8 cellular contexts compared by ENCODE assay signal in genomic region chr7:7639847-7640220, GRCh38. TPM values are rescaled to one million over a fixed set of nuclear protein-coding genes. Genes with fewer than 3 reads are reported as not detected.
DNase-seq lines count a peak whose midpoint lies in the region; ATAC-seq and TF ChIP-seq lines count a peak whose summit lies in the region.

No MANE protein-coding gene starts in this region.

- no peak for TF ChIP-seq POLR2A in HCT116 (IDR thresholded peaks at IDR 0.05; ENCODE audit: borderline replicate concordance, extremely low read depth, insufficient read depth, insufficient read length)

- no TSS peak for BruUV-seq in HCT116 (replicated peaks; lab: Mats Ljungman, UMichigan)

- no peak overlapping the region for H2AFZ ChIP-seq in HCT116 (ENCODE audit: low read depth, low read length, poor library complexity, severe bottlenecking)

- CTCF ChIA-PET in HCT116 (lab: Charles Lee) = interaction anchor here (1.2 to 2.5 kb wide), 2 partner anchors 216 to 656 kb away, joined by 3 to 8 read pairs; no protein-coding TSS in a partner anchor

- peaks cover 41% of the 10 kb centered on the region for H3K4me1 Mint-ChIP-seq in stimulated activated effector memory CD8-positive, alpha-beta T cell treated with anti-CD3 and anti-CD28 coated beads, Interleukin-12 subunit alpha, Interleukin-12 subunit beta, amount 100 ng/mL, for 72 hours

- TF ChIP-seq CTCF in HCT116 (IDR thresholded peaks at IDR 0.05 in 2 of 3, conservative IDR thresholded peaks at IDR 0.05 in 1 of 3; ENCODE audit: borderline replicate concordance in 1 of 3, insufficient read depth in 1 of 3, low read depth in 2 of 3, low read length in 2 of 3) = no peak
- TF ChIP-seq CTCF in cardiac fibroblast (IDR thresholded peaks at IDR 0.05; ENCODE audit: low read depth, low read length) = no peak
- TF ChIP-seq CTCF in liver (IDR thresholded peaks at IDR 0.05; ENCODE audit: low read depth, low read length, missing input control) = no peak

- H3K27ac ChIP-seq in HCT116 (ENCODE audit: low read depth, low read length) (peak overlapping the region; percentile 44), liver (ENCODE audit: low read depth in 1 of 2, low read length in 2 of 2) (peak overlapping the region; percentile 58 to 73)

- ATAC-seq in HCT116 (no peak), SK-N-SH treated with all-trans-retinoic acid at 6 μM for 48 hours (peak; percentile 7), GM18498 (IDR thresholded peaks at IDR 0.05; ENCODE audit: unreplicated experiment) (no peak), HG03571 (IDR thresholded peaks at IDR 0.05; ENCODE audit: unreplicated experiment) (no peak)
- peak; percentile 65 for ATAC-seq in stimulated activated effector memory CD8-positive, alpha-beta T cell treated with anti-CD3 and anti-CD28 coated beads, Interleukin-12 subunit alpha, Interleukin-12 subunit beta, amount 100 ng/mL, for 72 hours

- RAD21 ChIA-PET in HCT116 (lab: Charles Lee; ENCODE audit: low non-redundant PET in 1 of 2, low total read pairs in 2 of 2, uncharacterized antibody in 2 of 2, unreplicated experiment in 2 of 2) = no interaction called here

- H3K4me3 Mint-ChIP-seq in stimulated activated effector memory CD8-positive, alpha-beta T cell treated with anti-CD3 and anti-CD28 coated beads, Interleukin-12 subunit alpha, Interleukin-12 subunit beta, amount 100 ng/mL, for 72 hours = peak overlapping the region; percentile 97

- H3K9me2 ChIP-seq in HCT116 (ENCODE audit: insufficient read depth) = no peaks in the 10 kb centered on the region

- peaks cover 54% of the 10 kb centered on the region for H3K36me3 Mint-ChIP-seq in stimulated activated effector memory CD8-positive, alpha-beta T cell treated with anti-CD3 and anti-CD28 coated beads, Interleukin-12 subunit alpha, Interleukin-12 subunit beta, amount 100 ng/mL, for 72 hours

- DNase-seq in CD1c-positive myeloid dendritic cell (ENCODE audit: extremely low spot score) = peak; percentile 47
- DNase-seq in HCT116 (ENCODE audit: low read depth, low spot score) = no peak
- peak; percentile 27 to 43 for DNase-seq in cardiac fibroblast (ENCODE audit: low read depth in 2 of 2)
- DNase-seq in stimulated activated effector memory CD8-positive, alpha-beta T cell treated with anti-CD3 and anti-CD28 coated beads, Interleukin-12 subunit alpha, Interleukin-12 subunit beta, amount 100 ng/mL, for 72 hours (ENCODE audit: low spot score in 2 of 2) = no peak

- no peaks in the 10 kb centered on the region for H3K9me3 Mint-ChIP-seq in stimulated activated effector memory CD8-positive, alpha-beta T cell treated with anti-CD3 and anti-CD28 coated beads, Interleukin-12 subunit alpha, Interleukin-12 subunit beta, amount 100 ng/mL, for 72 hours

- H3K36me3 ChIP-seq in HCT116 (ENCODE audit: control insufficient read depth in 1 of 2, insufficient read depth in 2 of 2, low read length in 2 of 2) (peaks cover 4 to 5% of the 10 kb centered on the region in 2 experiments; a peak in 2 of 4 replicates), liver (ENCODE audit: control insufficient read depth in 4 of 4, insufficient read depth in 3 of 4, low read depth in 1 of 4, low read length in 3 of 4) (peaks cover 0 to 3% (median 1%) of the 10 kb centered on the region in 4 donors)

- H3K9ac ChIP-seq in HCT116 (ENCODE audit: low read length) (peak overlapping the region; percentile 79), liver (ENCODE audit: low read depth in 1 of 2, low read length in 2 of 2) (peak overlapping the region; percentile 3 to 4)

- peaks cover 5 to 16% of the 10 kb centered on the region in 2 experiments; a peak in 2 of 4 replicates for H3K4me1 ChIP-seq in HCT116 (ENCODE audit: control insufficient read depth in 1 of 2, insufficient read depth in 2 of 2, low read length in 2 of 2)
- H3K4me1 ChIP-seq in liver (ENCODE audit: control insufficient read depth in 4 of 4, insufficient read depth in 4 of 4, low read length in 3 of 4) = peaks cover 3 to 18% (median 14%) of the 10 kb centered on the region in 4 donors

- POLR2A ChIA-PET in HCT116 (lab: Charles Lee) = interaction anchor here (1.2 to 1.8 kb wide), 2 partner anchors 25 to 656 kb away, joined by 3 to 4 read pairs; no protein-coding TSS in a partner anchor

- peaks cover 35% of the 10 kb centered on the region for H3K79me2 ChIP-seq in HCT116 (ENCODE audit: insufficient read depth, low read length)

- TF ChIP-seq RAD21 in HCT116 (IDR thresholded peaks at IDR 0.05; ENCODE audit: low read depth) = no peak
- no peak for TF ChIP-seq RAD21 in liver (IDR thresholded peaks at IDR 0.05)

- H3K4me3 ChIP-seq in HCT116 (replicated peaks in 1 of 2; ENCODE audit: low read depth in 1 of 2, low read length in 2 of 2) (peak overlapping the region; percentile 59 to 82), cardiac fibroblast (replicated peaks in 1 of 2; ENCODE audit: low read depth in 2 of 2, low read length in 2 of 2) (peak overlapping the region; percentile 93 to 98), liver (ENCODE audit: low read depth in 1 of 3, low read length in 3 of 3) (peak overlapping the region; percentile 63 to 98 (median 91))

- no peaks in the 10 kb centered on the region for H3K27me3 ChIP-seq in HCT116 (ENCODE audit: insufficient read depth, low read length)
- H3K27me3 ChIP-seq in liver (ENCODE audit: control insufficient read depth in 4 of 4, insufficient read depth in 4 of 4, low read length in 3 of 4) = no peaks in the 10 kb centered on the region

- under 1% methylated on average over 19 of the region's 19 CpGs for whole genome bisulfite sequencing in liver

- peak overlapping the region; percentile 92 for H3K4me2 ChIP-seq in HCT116 (ENCODE audit: low read length)

- H3K9me3 ChIP-seq in HCT116 (ENCODE audit: control insufficient read depth in 1 of 2, insufficient read depth in 1 of 2, low read depth in 1 of 2, low read length in 2 of 2) (no peaks in the 10 kb centered on the region), liver (ENCODE audit: control insufficient read depth in 4 of 4, low read length in 3 of 4) (no peaks in the 10 kb centered on the region)

- H3K27ac Mint-ChIP-seq in stimulated activated effector memory CD8-positive, alpha-beta T cell treated with anti-CD3 and anti-CD28 coated beads, Interleukin-12 subunit alpha, Interleukin-12 subunit beta, amount 100 ng/mL, for 72 hours = peak overlapping the region; percentile 96

- H4K20me1 ChIP-seq in HCT116 (ENCODE audit: insufficient read depth) = no peaks in the 10 kb centered on the region

- intact Hi-C loops in HCT116 (cut with micrococcal nuclease) = no loop called here

TF ChIP-seq in HCT116, 20 proteins besides CTCF, POLR2A, EP300 and RAD21 (continues in another document):
- TF ChIP-seq ZFX (IDR thresholded peaks at IDR 0.05) (no peak), ELF1 (IDR thresholded peaks at IDR 0.05; ENCODE audit: borderline replicate concordance, low read depth) (no peak), ZNF274 (IDR thresholded peaks at IDR 0.05; ENCODE audit: low read depth, low read length) (no peak), SIN3A (IDR thresholded peaks at IDR 0.05; ENCODE audit: low read depth) (no peak; the same call in 1 of the 2 replicates), YY1 (IDR thresholded peaks at IDR 0.05; ENCODE audit: extremely low read depth, insufficient replicate concordance, low read depth, low read length) (no peak), POLR2AphosphoS5 (IDR thresholded peaks at IDR 0.05; ENCODE audit: low read depth, low read length) (no peak)

TF ChIP-seq in SK-N-SH treated with all-trans-retinoic acid at 6 μM for 48 hours, 23 proteins besides CTCF, POLR2A, EP300 and RAD21 (continues in another document):
- TF ChIP-seq OSR1 (CRISPR knock-in tag; IDR thresholded peaks at IDR 0.05) = no peak
- TF ChIP-seq ESRRG (CRISPR knock-in tag; IDR thresholded peaks at IDR 0.05) = no peak
- no peak for TF ChIP-seq PATZ1 (CRISPR knock-in tag; IDR thresholded peaks at IDR 0.05; ENCODE audit: borderline replicate concordance)

TF ChIP-seq in liver, 16 proteins besides CTCF, POLR2A, EP300 and RAD21:
- TF ChIP-seq ATF3 (IDR thresholded peaks at IDR 0.05) (no peak), EGR1 (IDR thresholded peaks at IDR 0.05; ENCODE audit: low read depth in 2 of 2) (no peak)

RNA-seq across cellular contexts. Expression of gene UMAD1, which starts 0.7 kb away (rescaled TPM):
- 12.7 TPM for total RNA-seq in HCT116 (2021; ENCODE audit: unreplicated experiment)
- 5.9 and 8.6 TPM in 2 replicates for polyA plus RNA-seq in HCT116 (2012)
- total RNA-seq in liver = 10 to 100 TPM in 1 of 2 donors, 1 to 10 TPM in 1; 7.9 to 12.2 TPM
- 1 to 10 TPM; 5.9 to 7.9 TPM for polyA plus RNA-seq in liver

Comparison
In these comparisons a context has a peak if more than half of its experiments do, and no peak if none do; other contexts are left out.
1. DNase-seq: peak in CD1c-positive myeloid dendritic cell (single experiment) and cardiac fibroblast (2 of 2); none in HCT116 (single experiment) and stimulated activated effector memory CD8-positive, alpha-beta T cell treated with anti-CD3 and anti-CD28 coated beads, Interleukin-12 subunit alpha, Interleukin-12 subunit beta, amount 100 ng/mL, for 72 hours (0 of 2).
2. ATAC-seq: peak in SK-N-SH treated with all-trans-retinoic acid at 6 μM for 48 hours (single experiment) and stimulated activated effector memory CD8-positive, alpha-beta T cell treated with anti-CD3 and anti-CD28 coated beads, Interleukin-12 subunit alpha, Interleukin-12 subunit beta, amount 100 ng/mL, for 72 hours (single experiment); none in HCT116 (single experiment), GM18498 (single experiment) and HG03571 (single experiment).
3. Peak in every context shown above with its lines, with median percentiles within 50 percentile points of each other: H3K4me3 ChIP-seq.